In the genomic region with DNA sequence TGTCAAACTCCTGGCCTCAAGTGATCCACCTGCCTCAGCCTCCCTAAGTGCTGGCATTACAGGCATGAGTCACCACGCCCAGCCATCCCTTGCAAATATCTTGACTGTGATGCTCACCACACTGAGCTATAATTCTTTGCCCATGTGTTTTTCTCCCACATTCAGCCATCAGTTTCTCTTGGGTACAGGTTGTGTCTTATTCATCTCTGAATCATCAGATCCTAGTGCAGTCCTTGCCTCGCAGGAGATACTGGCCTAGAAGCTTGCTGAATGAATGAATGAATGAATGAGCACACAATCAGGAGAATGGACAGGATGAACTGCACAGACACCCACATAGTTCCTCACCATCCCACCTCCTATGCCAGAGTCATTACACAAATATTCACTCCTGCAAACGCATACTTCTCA, we compare ENCODE assay signal across 14 cellular contexts. TPM values are rescaled to one million over a fixed set of nuclear protein-coding genes. Genes with fewer than 3 reads are reported as not detected.
DNase-seq lines count a peak whose midpoint lies in the region; ATAC-seq lines count a peak whose summit lies in the region.
"Had no signal": no experiment of that assay in that cellular context is flagged by ENCODE, and none has a peak within 500 bp of the region (broad histone marks: within the 10 kb centered on the region; RNA-seq: fewer than 3 reads in every experiment).

No MANE protein-coding gene starts in this region.

- peak; percentile 20 for DNase-seq in activated CD4-positive, alpha-beta memory T cell treated with anti-CD3 and anti-CD28 coated beads for 36 hours
- no peak for DNase-seq in activated CD4-positive, alpha-beta memory T cell treated with anti-CD3 and anti-CD28 coated beads, Interleukin-2, amount 10 ng/mL, durations not matched to agents 7 days and 5 days
- DNase-seq in MG63 (peak; percentile 52), caudate nucleus (lab: John Stamatoyannopoulos, UW) (peak in 33 of 61 donors; percentile 1 to 79 (median 11)), renal cortical epithelial cell (ENCODE audit: low read depth) (peak; percentile 90), NCI-H1417 treated with DMSO at 0.1 percent for 48 hours (lab: John Stamatoyannopoulos, UW) (no peak)
- DNase-seq: effector memory CD4-positive, alpha-beta T cell; hippocampal formation; lower lobe of right lung; NCI-H1436 treated with DMSO at 0.1 percent for 48 hours; SIG-M5; trophoblast cell had no signal

- no peaks in the 10 kb centered on the region for H3K9me3 Mint-ChIP-seq in activated CD4-positive, alpha-beta memory T cell treated with anti-CD3 and anti-CD28 coated beads for 36 hours
- no peaks in the 10 kb centered on the region for H3K9me3 Mint-ChIP-seq in activated CD4-positive, alpha-beta memory T cell treated with anti-CD3 and anti-CD28 coated beads, Interleukin-2, amount 10 ng/mL, durations not matched to agents 7 days and 5 days

- ATAC-seq in HG03175 (IDR thresholded peaks at IDR 0.05; ENCODE audit: unreplicated experiment): no peak
- no peak for ATAC-seq in HG02763 (IDR thresholded peaks at IDR 0.05; ENCODE audit: unreplicated experiment)
- ATAC-seq: lower lobe of right lung had no signal

- H3K4me3 ChIP-seq in MG63: no peak overlapping the region
- H3K4me3 ChIP-seq: lower lobe of right lung had no signal

- intact Hi-C loops in activated CD4-positive, alpha-beta memory T cell treated with anti-CD3 and anti-CD28 coated beads for 36 hours (cut with micrococcal nuclease): no loop called here

- no peaks in the 10 kb centered on the region for H3K27me3 ChIP-seq in MG63

- no peak overlapping the region for H3K27ac Mint-ChIP-seq in activated CD4-positive, alpha-beta memory T cell treated with anti-CD3 and anti-CD28 coated beads for 36 hours
- H3K27ac Mint-ChIP-seq in activated CD4-positive, alpha-beta memory T cell treated with anti-CD3 and anti-CD28 coated beads, Interleukin-2, amount 10 ng/mL, durations not matched to agents 7 days and 5 days: no peak overlapping the region

- POLR2A ChIA-PET in activated CD4-positive, alpha-beta memory T cell treated with anti-CD3 and anti-CD28 coated beads for 36 hours (lab: Charles Lee): interaction anchor here (1.5 kb wide), 1 partner anchor 210 kb away, joined by 3 read pairs; no protein-coding TSS in a partner anchor
- POLR2A ChIA-PET in activated CD4-positive, alpha-beta memory T cell treated with anti-CD3 and anti-CD28 coated beads, Interleukin-2, amount 10 ng/mL, durations not matched to agents 7 days and 5 days (lab: Charles Lee): no interaction called here

- no peak overlapping the region for H3K27ac ChIP-seq in caudate nucleus (ENCODE audit: low read depth, low read length)
- H3K27ac ChIP-seq: lower lobe of right lung had no signal

- no peaks in the 10 kb centered on the region for H3K36me3 ChIP-seq in MG63
- H3K36me3 ChIP-seq: lower lobe of right lung had no signal

- H3K4me1 Mint-ChIP-seq in activated CD4-positive, alpha-beta memory T cell treated with anti-CD3 and anti-CD28 coated beads for 36 hours (ENCODE audit: low read depth): no peaks in the 10 kb centered on the region
- H3K4me1 Mint-ChIP-seq in activated CD4-positive, alpha-beta memory T cell treated with anti-CD3 and anti-CD28 coated beads, Interleukin-2, amount 10 ng/mL, durations not matched to agents 7 days and 5 days: no peaks in the 10 kb centered on the region

- CTCF ChIA-PET in activated CD4-positive, alpha-beta memory T cell treated with anti-CD3 and anti-CD28 coated beads for 36 hours (lab: Charles Lee): interaction anchor here (0.6 to 1.0 kb wide), 3 partner anchors 87 to 727 kb away, joined by 3 to 4 read pairs (median 3); a partner anchor contains a TSS
- CTCF ChIA-PET in activated CD4-positive, alpha-beta memory T cell treated with anti-CD3 and anti-CD28 coated beads, Interleukin-2, amount 10 ng/mL, durations not matched to agents 7 days and 5 days (lab: Charles Lee): interaction anchor here (1.1 to 1.6 kb wide), 4 partner anchors 13 to 196 kb away, joined by 3 to 8 read pairs (median 4); no protein-coding TSS in a partner anchor

- H3K9me3 ChIP-seq in MG63: no peaks in the 10 kb centered on the region
- H3K9me3 ChIP-seq: lower lobe of right lung had no signal

- no peaks in the 10 kb centered on the region for H3K27me3 Mint-ChIP-seq in activated CD4-positive, alpha-beta memory T cell treated with anti-CD3 and anti-CD28 coated beads for 36 hours
- peaks cover 6% of the 10 kb centered on the region for H3K27me3 Mint-ChIP-seq in activated CD4-positive, alpha-beta memory T cell treated with anti-CD3 and anti-CD28 coated beads, Interleukin-2, amount 10 ng/mL, durations not matched to agents 7 days and 5 days

- no peak overlapping the region for H3K4me3 Mint-ChIP-seq in activated CD4-positive, alpha-beta memory T cell treated with anti-CD3 and anti-CD28 coated beads for 36 hours
- no peak overlapping the region for H3K4me3 Mint-ChIP-seq in activated CD4-positive, alpha-beta memory T cell treated with anti-CD3 and anti-CD28 coated beads, Interleukin-2, amount 10 ng/mL, durations not matched to agents 7 days and 5 days

- H3K36me3 Mint-ChIP-seq in activated CD4-positive, alpha-beta memory T cell treated with anti-CD3 and anti-CD28 coated beads for 36 hours: no peaks in the 10 kb centered on the region
- H3K36me3 Mint-ChIP-seq in activated CD4-positive, alpha-beta memory T cell treated with anti-CD3 and anti-CD28 coated beads, Interleukin-2, amount 10 ng/mL, durations not matched to agents 7 days and 5 days (ENCODE audit: low read depth): no peaks in the 10 kb centered on the region

RNA-seq across cellular contexts. Expression of a gene that starts 24.4 kb away (rescaled TPM):
- total RNA-seq in activated CD4-positive, alpha-beta memory T cell treated with anti-CD3 and anti-CD28 coated beads for 36 hours: 1 to 10 TPM; 2.7 to 4.2 TPM
- 1 to 10 TPM; 3.6 to 4.0 TPM for total RNA-seq in activated CD4-positive, alpha-beta memory T cell treated with anti-CD3 and anti-CD28 coated beads, Interleukin-2, amount 10 ng/mL, durations not matched to agents 7 days and 5 days
- total RNA-seq in MG63 (2014; rRNA removed; shearing (Covaris generic); ENCODE audit: low replicate concordance): 2.4 and 4.5 TPM in 2 replicates
- 1.9 and 5.7 TPM in 2 replicates for total RNA-seq in renal cortical epithelial cell

Comparison
In these comparisons a context has a peak if more than half of its experiments do, and no peak if none do; other contexts are left out.
1. DNase-seq: peak in activated CD4-positive, alpha-beta memory T cell treated with anti-CD3 and anti-CD28 coated beads for 36 hours (single experiment), MG63 (single experiment), caudate nucleus (33 of 61) and renal cortical epithelial cell (single experiment); none in activated CD4-positive, alpha-beta memory T cell treated with anti-CD3 and anti-CD28 coated beads, Interleukin-2, amount 10 ng/mL, durations not matched to agents 7 days and 5 days (single experiment) and NCI-H1417 treated with DMSO at 0.1 percent for 48 hours (single experiment).